ENCODE assay signal across 18 cellular contexts in the genomic region with DNA sequence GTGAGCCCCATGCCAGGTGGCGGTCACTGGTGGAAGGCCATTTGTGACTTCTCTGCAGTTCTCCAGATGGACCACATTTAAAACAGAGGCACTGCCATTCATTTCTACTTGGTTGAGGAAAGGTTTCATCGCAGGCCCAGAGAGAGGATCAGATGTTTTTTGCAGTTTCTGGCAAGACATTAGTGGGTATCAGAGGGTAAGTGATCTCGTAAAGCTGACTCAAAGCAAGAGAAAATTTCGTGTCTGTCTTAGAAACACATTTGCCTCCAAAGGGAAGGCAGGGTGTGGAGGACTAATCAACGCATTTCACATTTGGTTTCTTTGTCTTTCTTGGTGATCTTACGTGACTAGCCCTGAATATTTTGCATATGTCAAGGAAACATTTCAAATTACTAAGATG.
A peak's percentile ranks its signal among the peaks of the same experiment; 100 is the strongest.
DNase-seq lines count a peak whose midpoint lies in the region; ATAC-seq and TF ChIP-seq lines count a peak whose summit lies in the region.
"Had no signal": no experiment of that assay in that cellular context is flagged by ENCODE, and none has a peak within 500 bp of the region (broad histone marks: within the 10 kb centered on the region; RNA-seq: fewer than 3 reads in every experiment).

No MANE protein-coding gene starts in this region.

- H3K27ac ChIP-seq in psoas muscle = no peak overlapping the region
- H3K27ac ChIP-seq: epithelial cell of prostate, right atrium auricular region, RWPE1, tibial artery had no signal

- H3K36me3 Mint-ChIP-seq in activated naive CD4-positive, alpha-beta T cell treated with anti-CD3 and anti-CD28 coated beads for 36 hours (ENCODE audit: low read depth) = peaks cover 7% of the 10 kb centered on the region
- H3K36me3 Mint-ChIP-seq in IgD-negative memory B cell = peaks cover 19% of the 10 kb centered on the region
- peaks cover 39% of the 10 kb centered on the region for H3K36me3 Mint-ChIP-seq in stimulated activated naive CD8-positive, alpha-beta T cell treated with anti-CD3 and anti-CD28 coated beads, Interleukin-15, Interleukin-2, amounts not matched to agents 100 ng/mL and 50 ng/mL, for 24 hours (ENCODE audit: low read depth)

- H3K9me3 Mint-ChIP-seq in activated naive CD4-positive, alpha-beta T cell treated with anti-CD3 and anti-CD28 coated beads for 36 hours = peaks cover 4% of the 10 kb centered on the region
- peaks cover 0 to 5% (median 0%) of the 10 kb centered on the region in 3 donors for H3K9me3 Mint-ChIP-seq in IgD-negative memory B cell
- H3K9me3 Mint-ChIP-seq in stimulated activated naive CD8-positive, alpha-beta T cell treated with anti-CD3 and anti-CD28 coated beads, Interleukin-15, Interleukin-2, amounts not matched to agents 100 ng/mL and 50 ng/mL, for 24 hours = peaks cover 14% of the 10 kb centered on the region

- H3K27ac Mint-ChIP-seq in activated naive CD4-positive, alpha-beta T cell treated with anti-CD3 and anti-CD28 coated beads for 36 hours = peak overlapping the region; percentile 43
- H3K27ac Mint-ChIP-seq in IgD-negative memory B cell = peak overlapping the region in 2 of 3 donors; percentile 80 to 82
- peak overlapping the region; percentile 86 for H3K27ac Mint-ChIP-seq in stimulated activated naive CD8-positive, alpha-beta T cell treated with anti-CD3 and anti-CD28 coated beads, Interleukin-15, Interleukin-2, amounts not matched to agents 100 ng/mL and 50 ng/mL, for 24 hours

- no peaks in the 10 kb centered on the region for H3K27me3 Mint-ChIP-seq in activated naive CD4-positive, alpha-beta T cell treated with anti-CD3 and anti-CD28 coated beads for 36 hours (ENCODE audit: low read depth)
- no peaks in the 10 kb centered on the region for H3K27me3 Mint-ChIP-seq in IgD-negative memory B cell
- H3K27me3 Mint-ChIP-seq in stimulated activated naive CD8-positive, alpha-beta T cell treated with anti-CD3 and anti-CD28 coated beads, Interleukin-15, Interleukin-2, amounts not matched to agents 100 ng/mL and 50 ng/mL, for 24 hours = no peaks in the 10 kb centered on the region

- no peaks in the 10 kb centered on the region for H3K4me1 ChIP-seq in psoas muscle
- H3K4me1 ChIP-seq: right atrium auricular region had no signal

- peak; percentile 78 for ATAC-seq in GM21390 (IDR thresholded peaks at IDR 0.05; ENCODE audit: unreplicated experiment)
- no peak for ATAC-seq in HG02623 (IDR thresholded peaks at IDR 0.05; ENCODE audit: unreplicated experiment)
- ATAC-seq in psoas muscle = no peak

- no peaks in the 10 kb centered on the region for H3K27me3 ChIP-seq in psoas muscle (ENCODE audit: insufficient read depth in 3 of 3, low read length in 2 of 3)
- H3K27me3 ChIP-seq: right atrium auricular region, tibial artery had no signal

- H3K4me3 Mint-ChIP-seq in activated naive CD4-positive, alpha-beta T cell treated with anti-CD3 and anti-CD28 coated beads for 36 hours = no peak overlapping the region
- peak overlapping the region in 2 of 4 donors; percentile 47 to 81 for H3K4me3 Mint-ChIP-seq in IgD-negative memory B cell
- H3K4me3 Mint-ChIP-seq in stimulated activated naive CD8-positive, alpha-beta T cell treated with anti-CD3 and anti-CD28 coated beads, Interleukin-15, Interleukin-2, amounts not matched to agents 100 ng/mL and 50 ng/mL, for 24 hours = peak overlapping the region; percentile 19

- intact Hi-C loops in activated naive CD4-positive, alpha-beta T cell treated with anti-CD3 and anti-CD28 coated beads for 36 hours (cut with micrococcal nuclease) = no loop called here
- intact Hi-C loops in head of caudate nucleus (cut with DNase I) (no loop called here), psoas muscle (cut with DNase I) (no loop called here)

- H3K9me3 ChIP-seq in psoas muscle = no peaks in the 10 kb centered on the region
- H3K9me3 ChIP-seq: right atrium auricular region, tibial artery had no signal

- CTCF ChIA-PET in activated naive CD4-positive, alpha-beta T cell treated with anti-CD3 and anti-CD28 coated beads for 36 hours (lab: Charles Lee) = no interaction called here

- peaks cover 50% of the 10 kb centered on the region for H3K4me1 Mint-ChIP-seq in activated naive CD4-positive, alpha-beta T cell treated with anti-CD3 and anti-CD28 coated beads for 36 hours (ENCODE audit: low read depth)
- peaks cover 65 to 74% (median 69%) of the 10 kb centered on the region in 3 donors for H3K4me1 Mint-ChIP-seq in IgD-negative memory B cell
- H3K4me1 Mint-ChIP-seq in stimulated activated naive CD8-positive, alpha-beta T cell treated with anti-CD3 and anti-CD28 coated beads, Interleukin-15, Interleukin-2, amounts not matched to agents 100 ng/mL and 50 ng/mL, for 24 hours (ENCODE audit: low read depth) = peaks cover 73% of the 10 kb centered on the region

- H3K36me3 ChIP-seq in psoas muscle (ENCODE audit: insufficient read depth in 1 of 2, low read depth in 1 of 2) = no peaks in the 10 kb centered on the region
- H3K36me3 ChIP-seq: right atrium auricular region, tibial artery had no signal

- WGBS in psoas muscle, 3 donors = 74 to 83% (median 80%) methylated on average over 6 of the region's 6 CpGs

- no peak for TF ChIP-seq CTCF in psoas muscle (IDR thresholded peaks at IDR 0.05)

- H3K4me3 ChIP-seq in psoas muscle = no peak overlapping the region
- H3K4me3 ChIP-seq: right atrium auricular region, tibial artery had no signal

- no peak for DNase-seq in activated naive CD4-positive, alpha-beta T cell treated with anti-CD3 and anti-CD28 coated beads for 36 hours
- DNase-seq in activated naive CD4-positive, alpha-beta T cell treated with anti-CD3 and anti-CD28 coated beads, Interleukin-2, amount 50 U/mL, for 16 hours = no peak
- no peak for DNase-seq in head of caudate nucleus
- DNase-seq in psoas muscle = no peak
- DNase-seq: ACHN; activated CD8-positive, alpha-beta memory T cell treated with anti-CD3 and anti-CD28 coated beads, Interleukin-2, amount 50 U/mL, for 48 hours; anterior cingulate cortex; mesenchymal stem cell; NCI-H2171; SW 1271; tibial artery had no signal
